9 cellular contexts compared by ENCODE assay signal in the genomic region with DNA sequence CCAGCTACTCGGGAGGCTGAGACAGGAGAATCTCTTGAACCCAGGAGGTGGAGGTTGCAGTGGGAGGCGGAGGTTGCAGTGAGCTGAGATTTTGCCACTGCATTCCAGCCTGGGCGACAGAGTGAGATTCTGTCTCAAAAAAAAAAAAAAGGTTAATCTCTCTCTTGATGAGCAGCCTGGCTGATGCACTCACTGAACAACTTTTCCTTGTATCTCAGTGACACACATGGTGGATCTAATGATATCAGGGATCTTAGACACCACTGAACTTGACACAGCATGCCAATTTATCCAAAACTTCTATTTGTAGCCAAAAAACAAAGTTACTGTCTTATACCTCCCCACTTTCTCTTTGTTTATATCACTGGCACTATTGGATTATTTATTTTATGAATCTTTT. TPM values are rescaled to one million over a fixed set of nuclear protein-coding genes. Genes with fewer than 3 reads are reported as not detected.
"Had no signal": no experiment of that assay in that cellular context is flagged by ENCODE, and none has a peak within 500 bp of the region (broad histone marks: within the 10 kb centered on the region; RNA-seq: fewer than 3 reads in every experiment).

No MANE protein-coding gene starts in this region.

- ATAC-seq: GM12878 had no signal

- H3K4me3 ChIP-seq: GM12878 had no signal

- FAIRE-seq: G401.6, GM12878, GM12891, GM12892, GM18507, GM19239 had no signal

- DNase-seq: GDM1, GF-D8 had no signal

RNA-seq across cellular contexts. Expression of gene RHBDL2, which starts 16.2 kb away (rescaled TPM):
- total RNA-seq: GM12878 had no signal

RNA-seq across cellular contexts. Expression of gene GJA9, which starts 44.0 kb away (rescaled TPM):
- total RNA-seq: G401, GM12878 had no signal
